ENCODE assay signal across 8 cellular contexts in genomic region chr1:150577557-150578277, GRCh38.
DNase-seq lines count a peak whose midpoint lies in the region; ATAC-seq and TF ChIP-seq lines count a peak whose summit lies in the region.

No MANE protein-coding gene starts in this region.

- H3K27ac ChIP-seq in BLaER1 treated with 17β-estradiol and CSF1 and Interleukin-3, amounts not matched to agents 10 nM and 100 nM = peak overlapping the region; percentile 97 to 100 (median 99)
- H3K27ac ChIP-seq in HUES48 (ENCODE audit: low read depth, low read length) = peak overlapping the region; percentile 100
- peak overlapping the region; percentile 98 for H3K27ac ChIP-seq in layer of hippocampus (ENCODE audit: low read depth, low read length)
- peak overlapping the region; percentile 99 for H3K27ac ChIP-seq in tibial artery

- peaks cover 54 to 63% (median 59%) of the 10 kb centered on the region in 10 experiments for H3K4me1 ChIP-seq in BLaER1 treated with 17β-estradiol and CSF1 and Interleukin-3, amounts not matched to agents 10 nM and 100 nM
- H3K4me1 ChIP-seq in HUES48 (ENCODE audit: control insufficient read depth, insufficient read depth, low read length) (peaks cover 41% of the 10 kb centered on the region), tibial artery (peaks cover 0 to 43% (median 26%) of the 10 kb centered on the region in 4 donors)

- intact Hi-C loops in tibial artery (cut with DNase I; ENCODE audit: low total_unique reads) = loop anchor here (2.0 to 5.0 kb wide), 2 partner anchors 17 to 45 kb away; no protein-coding TSS in a partner anchor

- TF ChIP-seq CTCF in tibial artery (IDR thresholded peaks at IDR 0.05) = no peak

- no peaks in the 10 kb centered on the region for H3K27me3 ChIP-seq in BLaER1 treated with 17β-estradiol and CSF1 and Interleukin-3, amounts not matched to agents 10 nM and 100 nM
- H3K27me3 ChIP-seq in HUES48 (ENCODE audit: control insufficient read depth, insufficient read depth, low read length) (no peaks in the 10 kb centered on the region), layer of hippocampus (ENCODE audit: control insufficient read depth, insufficient read depth, low read length) (no peaks in the 10 kb centered on the region), tibial artery (no peaks in the 10 kb centered on the region)

- ATAC-seq in HG03196 (IDR thresholded peaks at IDR 0.05; ENCODE audit: unreplicated experiment) = no peak

- peaks cover 65 to 67% (median 66%) of the 10 kb centered on the region in 11 experiments for H4K20me1 ChIP-seq in BLaER1 treated with 17β-estradiol and CSF1 and Interleukin-3, amounts not matched to agents 10 nM and 100 nM

- DNase-seq in amniotic epithelial cell (ENCODE audit: low read depth) (peak; percentile 52), tibial artery (no peak), AG20443 (ENCODE audit: low spot score) (no peak), retina (no peak)

- no peaks in the 10 kb centered on the region; a peak in 3 of 22 replicates for H3K9me3 ChIP-seq in BLaER1 treated with 17β-estradiol and CSF1 and Interleukin-3, amounts not matched to agents 10 nM and 100 nM (replicated peaks in 1 of 11)
- H3K9me3 ChIP-seq in HUES48 (ENCODE audit: control insufficient read depth, insufficient read depth, low read length) (no peaks in the 10 kb centered on the region), tibial artery (no peaks in the 10 kb centered on the region)

- H3K9ac ChIP-seq in BLaER1 treated with 17β-estradiol and CSF1 and Interleukin-3, amounts not matched to agents 10 nM and 100 nM = peak overlapping the region; percentile 96 to 100 (median 99)
- H3K9ac ChIP-seq in HUES48 (ENCODE audit: low read depth, low read length) = peak overlapping the region; percentile 98

- H3K36me3 ChIP-seq in BLaER1 treated with 17β-estradiol and CSF1 and Interleukin-3, amounts not matched to agents 10 nM and 100 nM = peaks cover 59 to 64% (median 62%) of the 10 kb centered on the region in 11 experiments
- peaks cover 61% of the 10 kb centered on the region for H3K36me3 ChIP-seq in HUES48 (ENCODE audit: control insufficient read depth, insufficient read depth, low read length)
- peaks cover 55 to 63% (median 55%) of the 10 kb centered on the region in 3 donors for H3K36me3 ChIP-seq in tibial artery

- peak overlapping the region; percentile 83 to 99 (median 93) for H3K4me2 ChIP-seq in BLaER1 treated with 17β-estradiol and CSF1 and Interleukin-3, amounts not matched to agents 10 nM and 100 nM

- peak overlapping the region; percentile 65 to 100 (median 98) for H3K4me3 ChIP-seq in BLaER1 treated with 17β-estradiol and CSF1 and Interleukin-3, amounts not matched to agents 10 nM and 100 nM
- H3K4me3 ChIP-seq in HUES48 (ENCODE audit: low read depth, low read length) = peak overlapping the region; percentile 89
- peak overlapping the region; percentile 93 to 97 for H3K4me3 ChIP-seq in tibial artery
